15 cellular contexts compared by ENCODE assay signal in the genomic region with DNA sequence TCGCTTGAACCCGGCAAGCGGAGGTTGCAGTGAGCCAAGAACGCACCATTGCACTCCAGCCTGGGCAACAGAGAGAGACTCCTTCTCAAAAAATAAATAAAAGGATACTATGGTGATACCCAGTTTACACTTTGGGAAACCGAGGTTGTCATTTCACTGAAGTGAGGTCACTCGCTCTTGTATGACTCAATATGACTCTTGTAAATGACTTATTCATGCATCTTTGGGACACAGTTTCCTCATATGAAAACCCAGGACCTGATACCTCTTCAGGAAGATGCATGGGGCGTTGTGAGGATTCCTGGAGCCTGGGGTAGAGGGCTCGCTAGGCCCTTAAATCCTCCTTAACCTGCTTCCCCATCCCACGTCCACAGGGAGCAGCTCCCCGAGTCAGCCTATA. TPM values are rescaled to one million over a fixed set of nuclear protein-coding genes. Genes with fewer than 3 reads are reported as not detected.
A peak's percentile ranks its signal among the peaks of the same experiment; 100 is the strongest.
DNase-seq lines count a peak whose midpoint lies in the region; ATAC-seq and TF ChIP-seq lines count a peak whose summit lies in the region.
"Had no signal": no experiment of that assay in that cellular context is flagged by ENCODE, and none has a peak within 500 bp of the region (broad histone marks: within the 10 kb centered on the region; RNA-seq: fewer than 3 reads in every experiment).

No MANE protein-coding gene starts in this region.

- peaks cover 18% of the 10 kb centered on the region for H3K4me1 ChIP-seq in GM23248 (ENCODE audit: insufficient read depth)

- no peak overlapping the region for H3K27ac ChIP-seq in GM23248
- H3K27ac ChIP-seq: BLaER1 had no signal

- H3F3A ChIP-seq in GM23248 (ENCODE audit: insufficient read depth), result no peaks in the 10 kb centered on the region

- H3K9me2 ChIP-seq in GM23248 (ENCODE audit: insufficient read depth), result no peaks in the 10 kb centered on the region

- DNase-seq in GM23248 (peak; percentile 58), RKO (ENCODE audit: low spot score) (peak; percentile 75), kidney tubule cell (ENCODE audit: low spot score) (peak; percentile 39), HEK293T (ENCODE audit: extremely low spot score) (no peak)
- no peak for DNase-seq in T-helper 2 cell treated with Interferon-gamma antibody and Interleukin-4, amounts not matched to agents 5 μg/mL and 100 μg/mL, for 36 hours (ENCODE audit: low spot score)
- DNase-seq: AML-193; Caco-2; CD8-positive, alpha-beta memory T cell; DND-41; KG1 had no signal

- no peak overlapping the region for H3K27ac Mint-ChIP-seq in T-helper 2 cell treated with Interferon-gamma antibody and Interleukin-4, amounts not matched to agents 5 μg/mL and 100 μg/mL, for 36 hours

- H3K79me2 ChIP-seq in GM23248 (ENCODE audit: insufficient read depth), result peaks cover 59% of the 10 kb centered on the region

- no peak overlapping the region for H3K9ac ChIP-seq in GM23248
- H3K9ac ChIP-seq: BLaER1 had no signal

- no peaks in the 10 kb centered on the region for H3K27me3 ChIP-seq in GM23248 (replicated peaks; ENCODE audit: insufficient read depth)
- H3K27me3 ChIP-seq: BLaER1 had no signal

- no peaks in the 10 kb centered on the region for H3K9me3 ChIP-seq in GM23248 (ENCODE audit: low read depth)
- H3K9me3 ChIP-seq: BLaER1, Caco-2 had no signal

- H2AFZ ChIP-seq in GM23248, result no peak overlapping the region

- H3K27me3 Mint-ChIP-seq in T-helper 2 cell treated with Interferon-gamma antibody and Interleukin-4, amounts not matched to agents 5 μg/mL and 100 μg/mL, for 36 hours (ENCODE audit: low read depth), result no peaks in the 10 kb centered on the region
- H3K27me3 Mint-ChIP-seq: CD8-positive, alpha-beta memory T cell had no signal

- no peak for ATAC-seq in GM19351 (IDR thresholded peaks at IDR 0.05; ENCODE audit: unreplicated experiment)
- ATAC-seq: GM12878, HCT116 had no signal

- peaks cover 40% of the 10 kb centered on the region; the same call in 1 of the 2 replicates for H3K36me3 ChIP-seq in GM23248 (ENCODE audit: low read depth)

- 78% methylated on average over 10 of the region's 10 CpGs for WGBS in GM23248 (ENCODE audit: low coverage in 1 of 2, low lambda C conversion rate in 2 of 2, missing lambda C conversion rate in 2 of 2), 2 experiments

- no peak overlapping the region for H3K4me3 ChIP-seq in GM23248
- H3K4me3 ChIP-seq: BLaER1, GM12878 had no signal

- in situ Hi-C loops in GM23248 (cut with MboI), result no loop called here

- no peaks in the 10 kb centered on the region for H3K9me3 Mint-ChIP-seq in T-helper 2 cell treated with Interferon-gamma antibody and Interleukin-4, amounts not matched to agents 5 μg/mL and 100 μg/mL, for 36 hours
- H3K9me3 Mint-ChIP-seq: CD8-positive, alpha-beta memory T cell; IgD-negative memory B cell had no signal

- CTCF ChIA-PET in HEK293T (lab: Yijun Ruan, JAX), result no interaction called here

- no peak overlapping the region for H3K4me3 Mint-ChIP-seq in T-helper 2 cell treated with Interferon-gamma antibody and Interleukin-4, amounts not matched to agents 5 μg/mL and 100 μg/mL, for 36 hours

- POLR2A ChIA-PET in HEK293T (lab: Yijun Ruan, JAX), result no interaction called here

- H4K20me1 ChIP-seq in GM23248 (ENCODE audit: insufficient read depth), result no peaks in the 10 kb centered on the region; the same call in 1 of the 2 replicates

- peaks cover 53% of the 10 kb centered on the region for H3K36me3 Mint-ChIP-seq in T-helper 2 cell treated with Interferon-gamma antibody and Interleukin-4, amounts not matched to agents 5 μg/mL and 100 μg/mL, for 36 hours (ENCODE audit: low read depth)

- peaks cover 16% of the 10 kb centered on the region for H3K4me1 Mint-ChIP-seq in T-helper 2 cell treated with Interferon-gamma antibody and Interleukin-4, amounts not matched to agents 5 μg/mL and 100 μg/mL, for 36 hours (ENCODE audit: low read depth)

- no peak overlapping the region for H3K4me2 ChIP-seq in GM23248 (ENCODE audit: unreplicated experiment)
- H3K4me2 ChIP-seq: BLaER1 had no signal

TF ChIP-seq in HEK293T, 16 proteins besides CTCF, POLR2A, EP300 and RAD21:
- TF ChIP-seq CTBP1 (IDR thresholded peaks at IDR 0.05; ENCODE audit: borderline replicate concordance) (no peak), FOXM1 (IDR thresholded peaks at IDR 0.05; ENCODE audit: borderline replicate concordance) (no peak), ARNT (IDR thresholded peaks at IDR 0.05) (no peak), BHLHE40 (IDR thresholded peaks at IDR 0.05; ENCODE audit: borderline replicate concordance) (no peak), ZNF384 (IDR thresholded peaks at IDR 0.05) (no peak), HDGF (IDR thresholded peaks at IDR 0.05; ENCODE audit: borderline replicate concordance) (no peak), NFRKB (IDR thresholded peaks at IDR 0.05) (no peak), LEF1 (IDR thresholded peaks at IDR 0.05; ENCODE audit: borderline replicate concordance) (no peak), SP1 (IDR thresholded peaks at IDR 0.05) (no peak), L3MBTL2 (conservative IDR thresholded peaks at IDR 0.05) (no peak)
- TF ChIP-seq, protein P1, sequence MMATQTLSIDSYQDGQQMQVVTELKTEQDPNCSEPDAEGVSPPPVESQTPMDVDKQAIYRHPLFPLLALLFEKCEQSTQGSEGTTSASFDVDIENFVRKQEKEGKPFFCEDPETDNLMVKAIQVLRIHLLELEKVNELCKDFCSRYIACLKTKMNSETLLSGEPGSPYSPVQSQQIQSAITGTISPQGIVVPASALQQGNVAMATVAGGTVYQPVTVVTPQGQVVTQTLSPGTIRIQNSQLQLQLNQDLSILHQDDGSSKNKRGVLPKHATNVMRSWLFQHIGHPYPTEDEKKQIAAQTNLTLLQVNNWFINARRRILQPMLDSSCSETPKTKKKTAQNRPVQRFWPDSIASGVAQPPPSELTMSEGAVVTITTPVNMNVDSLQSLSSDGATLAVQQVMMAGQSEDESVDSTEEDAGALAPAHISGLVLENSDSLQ (IDR thresholded peaks at IDR 0.05), result no peak

RNA-seq across cellular contexts. Expression of gene PSMD8, which starts 4.5 kb away (rescaled TPM):
- 231 and 331 TPM in 2 replicates for total RNA-seq in GM23248 (2014; rRNA removed; shearing (Covaris generic))
- polyA plus RNA-seq in GM23248 (2016; fragmentation: Nextera tagmentation; extraction: Ambion mirVana), result 292 and 305 TPM in 2 replicates

RNA-seq across cellular contexts. Expression of gene GGN, which starts 9.0 kb away (rescaled TPM):
- 1.1 and 1.8 TPM in 2 replicates for total RNA-seq in GM23248 (2014; rRNA removed; shearing (Covaris generic))
- 1.4 and 2.0 TPM in 2 replicates for polyA plus RNA-seq in GM23248 (2016; fragmentation: Nextera tagmentation; extraction: Ambion mirVana)
- total RNA-seq: GM12878 had no signal
- polyA plus RNA-seq: CD8-positive, alpha-beta memory T cell; GM12878; IgD-negative memory B cell had no signal

RNA-seq across cellular contexts. Expression of gene SPRED3, which starts 9.6 kb away (rescaled TPM):
- 2.1 and 7.7 TPM in 2 replicates for total RNA-seq in GM23248 (2014; rRNA removed; shearing (Covaris generic))
- polyA plus RNA-seq in GM23248 (2016; fragmentation: Nextera tagmentation; extraction: Ambion mirVana), result 1.8 and 1.9 TPM in 2 replicates
- polyA plus RNA-seq: CD8-positive, alpha-beta memory T cell; IgD-negative memory B cell had no signal

RNA-seq across cellular contexts. Expression of gene FAM98C, which starts 24.0 kb away (rescaled TPM):
- total RNA-seq in GM23248 (2014; rRNA removed; shearing (Covaris generic)), result 18.1 and 27.3 TPM in 2 replicates
- 13.8 and 16.5 TPM in 2 replicates for polyA plus RNA-seq in GM23248 (2016; fragmentation: Nextera tagmentation; extraction: Ambion mirVana)

RNA-seq across cellular contexts. Expression of gene CATSPERG, which starts 43.2 kb away (rescaled TPM):
- 0.63 TPM in 1 of 2 replicates, not detected in the other for total RNA-seq in GM23248 (2014; rRNA removed; shearing (Covaris generic))
- polyA plus RNA-seq in GM23248 (2016; fragmentation: Nextera tagmentation; extraction: Ambion mirVana), result 0.53 and 1.1 TPM in 2 replicates

Comparison
In these comparisons a context has a peak if more than half of its experiments do, and no peak if none do; other contexts are left out.
1. DNase-seq: peak in GM23248 (single experiment), RKO (single experiment) and kidney tubule cell (single experiment); none in T-helper 2 cell treated with Interferon-gamma antibody and Interleukin-4, amounts not matched to agents 5 μg/mL and 100 μg/mL, for 36 hours (single experiment) and HEK293T (single experiment).